Comparison of ENCODE assay signal across 23 cellular contexts in genomic region chr14:36302823-36303222, GRCh38. TPM values are rescaled to one million over a fixed set of nuclear protein-coding genes. Genes with fewer than 3 reads are reported as not detected.
DNase-seq lines count a peak whose midpoint lies in the region; ATAC-seq and TF ChIP-seq lines count a peak whose summit lies in the region.
"Had no signal": no experiment of that assay in that cellular context is flagged by ENCODE, and none has a peak within 500 bp of the region (broad histone marks: within the 10 kb centered on the region; RNA-seq: fewer than 3 reads in every experiment).

No MANE protein-coding gene starts in this region.

- DNase-seq in NCI-H2196 (lab: John Stamatoyannopoulos, UW; ENCODE audit: unreplicated experiment) (peak; percentile 12), NCI-H2196 treated with DMSO at 0.1 percent for 48 hours (lab: John Stamatoyannopoulos, UW; ENCODE audit: unreplicated experiment) (no peak), left lung (no peak), upper lobe of right lung (no peak)
- DNase-seq: 8988T, ACHN, DMS79 treated with DMSO at 0.1 percent for 48 hours, GF-D8, H9, IMR-90, MM.1S, NCI-H2029, NCI-H2227 treated with DMSO at 0.1 percent for 48 hours, NCI-H510A, NCI-H69, Right ventricle myocardium superior, RPMI8226 had no signal

- intact Hi-C loops in left lung (cut with DNase I) (no loop called here), upper lobe of right lung (cut with DNase I) (no loop called here)

- H3K4me1 ChIP-seq in left lung, result peaks cover 0 to 5% of the 10 kb centered on the region in 2 donors
- H3K4me1 ChIP-seq in upper lobe of right lung, result no peaks in the 10 kb centered on the region

- H3K27me3 ChIP-seq in left lung (no peaks in the 10 kb centered on the region), upper lobe of right lung (no peaks in the 10 kb centered on the region)
- H3K27me3 ChIP-seq: SJSA1 had no signal

- no peaks in the 10 kb centered on the region for H3K9me3 ChIP-seq in left lung
- H3K9me3 ChIP-seq in upper lobe of right lung, result no peaks in the 10 kb centered on the region
- H3K9me3 ChIP-seq: SJSA1 had no signal

- TF ChIP-seq CTCF in left lung (IDR thresholded peaks at IDR 0.05) (no peak), upper lobe of right lung (IDR thresholded peaks at IDR 0.05) (no peak)

- peaks cover 0 to 66% of the 10 kb centered on the region in 2 donors for H3K36me3 ChIP-seq in left lung
- peaks cover 86% of the 10 kb centered on the region for H3K36me3 ChIP-seq in upper lobe of right lung

- H3K27ac ChIP-seq in left lung (no peak overlapping the region), upper lobe of right lung (no peak overlapping the region)
- H3K27ac ChIP-seq: KMS-11, SJSA1 had no signal

- H3K4me3 ChIP-seq in left lung (no peak overlapping the region), upper lobe of right lung (no peak overlapping the region)
- H3K4me3 ChIP-seq: GM23338, SJSA1 had no signal

- ATAC-seq in GM18907 (IDR thresholded peaks at IDR 0.05; ENCODE audit: unreplicated experiment) (peak; percentile 52), left lung (peak; percentile 58), upper lobe of right lung (peak; percentile 63), GM18858 (IDR thresholded peaks at IDR 0.05; ENCODE audit: unreplicated experiment) (no peak), GM18870 (IDR thresholded peaks at IDR 0.05; ENCODE audit: unreplicated experiment) (no peak)
- ATAC-seq: GM23338 had no signal

RNA-seq across cellular contexts. Expression of gene MBIP, which starts 17.6 kb away (rescaled TPM):
- total RNA-seq in left lung, result 100 to 1,000 TPM in 1 of 2 donors, 10 to 100 TPM in 1; 85.1 to 140 TPM
- 119 TPM for total RNA-seq in upper lobe of right lung

Comparison
In these comparisons a context has a peak if more than half of its experiments do, and no peak if none do; other contexts are left out.
1. ATAC-seq: peak in GM18907 (single experiment), left lung (single experiment) and upper lobe of right lung (single experiment); none in GM18858 (single experiment) and GM18870 (single experiment).